12 cellular contexts compared by ENCODE assay signal in the genomic region with DNA sequence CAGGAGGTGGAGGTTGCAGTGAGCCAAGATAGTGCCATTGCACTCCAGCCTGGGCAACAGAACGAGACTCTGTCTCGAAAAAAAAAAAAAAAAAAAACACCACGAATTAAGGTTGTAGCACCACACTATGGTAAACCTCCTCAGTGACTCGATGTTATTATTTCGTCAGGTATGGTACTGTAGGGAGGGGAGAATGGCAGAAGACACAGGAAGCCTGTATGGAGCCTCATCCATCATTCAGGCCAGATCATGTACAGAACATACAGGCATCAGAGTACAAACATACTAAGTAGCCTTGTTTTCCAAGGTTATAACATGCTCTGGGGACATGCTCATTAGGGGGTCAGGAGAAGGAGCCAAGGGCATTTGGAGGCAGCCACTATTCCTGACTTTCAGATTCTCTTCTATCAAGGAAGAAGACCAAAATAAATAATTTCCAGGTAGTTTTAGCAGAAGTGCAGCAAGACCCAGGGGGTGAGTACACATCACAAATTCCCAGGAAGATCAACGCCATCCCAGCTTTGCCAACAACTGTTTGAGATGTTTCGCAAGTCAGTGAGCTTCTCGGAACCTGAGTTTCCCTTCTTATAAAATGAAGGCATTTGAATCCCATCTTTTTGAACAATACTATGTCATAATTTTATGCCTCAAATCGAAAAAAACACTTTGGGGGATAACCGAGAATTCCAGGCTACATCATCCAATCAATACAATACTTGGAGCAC.
DNase-seq lines count a peak whose midpoint lies in the region; ATAC-seq lines count a peak whose summit lies in the region.
"Had no signal": no experiment of that assay in that cellular context is flagged by ENCODE, and none has a peak within 500 bp of the region (broad histone marks: within the 10 kb centered on the region; RNA-seq: fewer than 3 reads in every experiment).

No MANE protein-coding gene starts in this region.

- no peaks in the 10 kb centered on the region for H3K27me3 Mint-ChIP-seq in activated naive CD4-positive, alpha-beta T cell treated with anti-CD3 and anti-CD28 coated beads for 36 hours (ENCODE audit: low read depth)
- H3K27me3 Mint-ChIP-seq in T-helper 17 cell, result no peaks in the 10 kb centered on the region

- no peaks in the 10 kb centered on the region for H3K9me3 Mint-ChIP-seq in activated naive CD4-positive, alpha-beta T cell treated with anti-CD3 and anti-CD28 coated beads for 36 hours
- no peaks in the 10 kb centered on the region for H3K9me3 Mint-ChIP-seq in stimulated activated effector memory CD8-positive, alpha-beta T cell treated with anti-CD3 and anti-CD28 coated beads, Interleukin-12 subunit alpha, Interleukin-12 subunit beta, amount 100 ng/mL, for 72 hours
- H3K9me3 Mint-ChIP-seq: GM23338 had no signal

- peaks cover 6% of the 10 kb centered on the region for H3K36me3 Mint-ChIP-seq in activated naive CD4-positive, alpha-beta T cell treated with anti-CD3 and anti-CD28 coated beads for 36 hours (ENCODE audit: low read depth)
- no peaks in the 10 kb centered on the region for H3K36me3 Mint-ChIP-seq in T-helper 17 cell (ENCODE audit: low read depth)
- H3K36me3 Mint-ChIP-seq in stimulated activated effector memory CD8-positive, alpha-beta T cell treated with anti-CD3 and anti-CD28 coated beads, Interleukin-12 subunit alpha, Interleukin-12 subunit beta, amount 100 ng/mL, for 72 hours, result no peaks in the 10 kb centered on the region

- intact Hi-C loops in activated naive CD4-positive, alpha-beta T cell treated with anti-CD3 and anti-CD28 coated beads for 36 hours (cut with micrococcal nuclease), result no loop called here

- no peaks in the 10 kb centered on the region for H3K9me3 ChIP-seq in T-helper 17 cell (ENCODE audit: control insufficient read depth, low read length, poor library complexity, severe bottlenecking)
- H3K9me3 ChIP-seq: Peyer's patch had no signal

- CTCF ChIA-PET in activated naive CD4-positive, alpha-beta T cell treated with anti-CD3 and anti-CD28 coated beads for 36 hours (lab: Charles Lee), result interaction anchor here (0.6 to 1.4 kb wide), 4 partner anchors 8 to 419 kb away, joined by 4 to 5 read pairs (median 4); no protein-coding TSS in a partner anchor

- no peak for DNase-seq in activated naive CD4-positive, alpha-beta T cell treated with anti-CD3 and anti-CD28 coated beads for 36 hours
- no peak for DNase-seq in activated naive CD4-positive, alpha-beta T cell treated with Interleukin-2 at 50 U/mL for 16 hours
- DNase-seq in T-helper 17 cell (no peak), fibroblast of gingiva (ENCODE audit: low read depth) (peak; percentile 41), NCI-H748 treated with DMSO at 0.1 percent for 48 hours (lab: John Stamatoyannopoulos, UW) (no peak), SKM-1 (lab: John Stamatoyannopoulos, UW; ENCODE audit: unreplicated experiment) (no peak), NCI-H69 (lab: John Stamatoyannopoulos, UW) (no peak)
- no peak for DNase-seq in stimulated activated effector memory CD8-positive, alpha-beta T cell treated with anti-CD3 and anti-CD28 coated beads, Interleukin-12 subunit alpha, Interleukin-12 subunit beta, amount 100 ng/mL, for 72 hours (ENCODE audit: low spot score in 2 of 2)
- DNase-seq: NCI-H1694, nucleus accumbens, Peyer's patch had no signal

- H3K4me3 Mint-ChIP-seq in activated naive CD4-positive, alpha-beta T cell treated with anti-CD3 and anti-CD28 coated beads for 36 hours, result no peak overlapping the region
- no peak overlapping the region for H3K4me3 Mint-ChIP-seq in T-helper 17 cell
- peak overlapping the region; percentile 27 for H3K4me3 Mint-ChIP-seq in stimulated activated effector memory CD8-positive, alpha-beta T cell treated with anti-CD3 and anti-CD28 coated beads, Interleukin-12 subunit alpha, Interleukin-12 subunit beta, amount 100 ng/mL, for 72 hours
- H3K4me3 Mint-ChIP-seq: GM23338 had no signal

- no peak for ATAC-seq in T-helper 17 cell
- ATAC-seq in stimulated activated effector memory CD8-positive, alpha-beta T cell treated with anti-CD3 and anti-CD28 coated beads, Interleukin-12 subunit alpha, Interleukin-12 subunit beta, amount 100 ng/mL, for 72 hours, result peak; percentile 33
- ATAC-seq: GM23338 had no signal

- peak overlapping the region; percentile 6 for H3K27ac Mint-ChIP-seq in activated naive CD4-positive, alpha-beta T cell treated with anti-CD3 and anti-CD28 coated beads for 36 hours
- H3K27ac Mint-ChIP-seq in T-helper 17 cell, result peak overlapping the region; percentile 0
- H3K27ac Mint-ChIP-seq in stimulated activated effector memory CD8-positive, alpha-beta T cell treated with anti-CD3 and anti-CD28 coated beads, Interleukin-12 subunit alpha, Interleukin-12 subunit beta, amount 100 ng/mL, for 72 hours, result peak overlapping the region; percentile 49
- H3K27ac Mint-ChIP-seq: GM23338 had no signal

- peaks cover 42% of the 10 kb centered on the region for H3K4me1 Mint-ChIP-seq in activated naive CD4-positive, alpha-beta T cell treated with anti-CD3 and anti-CD28 coated beads for 36 hours (ENCODE audit: low read depth)
- peaks cover 29% of the 10 kb centered on the region for H3K4me1 Mint-ChIP-seq in T-helper 17 cell
- H3K4me1 Mint-ChIP-seq in stimulated activated effector memory CD8-positive, alpha-beta T cell treated with anti-CD3 and anti-CD28 coated beads, Interleukin-12 subunit alpha, Interleukin-12 subunit beta, amount 100 ng/mL, for 72 hours, result peaks cover 31% of the 10 kb centered on the region
